In the genomic region with DNA sequence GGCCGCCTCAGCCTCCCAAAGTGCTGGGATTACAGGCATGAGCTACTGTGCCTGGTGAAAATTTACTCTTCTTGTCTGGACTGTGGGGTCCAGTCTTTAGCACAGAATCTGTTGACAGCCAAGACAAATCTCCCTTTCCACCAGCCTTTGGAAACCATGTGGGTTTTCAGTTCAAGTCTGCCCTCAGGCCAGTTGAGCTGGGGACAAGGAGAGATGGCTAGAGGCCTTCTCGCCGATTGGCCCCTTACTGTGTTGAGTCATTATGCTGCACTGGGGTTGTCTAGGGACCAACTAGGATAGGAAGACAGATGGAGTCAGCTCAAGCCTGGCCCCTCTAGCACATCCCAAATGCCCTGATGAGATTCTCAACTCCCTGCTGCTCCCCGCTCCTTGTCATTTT, we compare ENCODE assay signal across 16 cellular contexts. TPM values are rescaled to one million over a fixed set of nuclear protein-coding genes. Genes with fewer than 3 reads are reported as not detected.
DNase-seq lines count a peak whose midpoint lies in the region; ATAC-seq and TF ChIP-seq lines count a peak whose summit lies in the region.
"Had no signal": no experiment of that assay in that cellular context is flagged by ENCODE, and none has a peak within 500 bp of the region (broad histone marks: within the 10 kb centered on the region; RNA-seq: fewer than 3 reads in every experiment).

No MANE protein-coding gene starts in this region.

- intact Hi-C loops in natural killer cell (cut with micrococcal nuclease): no loop called here

- POLR2A ChIA-PET in WTC11 (lab: Charles Lee): no interaction called here

- H3K27ac Mint-ChIP-seq in WTC11 (no peak overlapping the region), natural killer cell (no peak overlapping the region)
- H3K27ac Mint-ChIP-seq: CD14-positive monocyte; CD8-positive, alpha-beta T cell; H9 had no signal

- DNase-seq in EH (ENCODE audit: low read depth): peak; percentile 43
- peak; percentile 34 for DNase-seq in ELR (ENCODE audit: low read depth)
- DNase-seq in WTC11 (ENCODE audit: low spot score): no peak
- peak; percentile 57 for DNase-seq in mesenteric fat pad (ENCODE audit: low spot score)
- DNase-seq in inferior parietal cortex (ENCODE audit: extremely low spot score): no peak
- no peak for DNase-seq in HT-29 (ENCODE audit: low spot score)
- no peak for DNase-seq in natural killer cell
- DNase-seq: CD8-positive, alpha-beta T cell; COR-L47; DMS153; DMS79 treated with DMSO at 0.1 percent for 48 hours; GDM1; GOT3; H9; IMR-90 had no signal

- no peaks in the 10 kb centered on the region; the same call in 1 of the 2 replicates for H3K27me3 Mint-ChIP-seq in WTC11 (ENCODE audit: low read depth)
- H3K27me3 Mint-ChIP-seq in natural killer cell (ENCODE audit: low read depth in 2 of 2): peaks cover 0 to 7% of the 10 kb centered on the region in 2 donors

- CTCF ChIA-PET in WTC11 (lab: Charles Lee): interaction anchor here (0.6 to 1.9 kb wide), 4 partner anchors 19 to 148 kb away, joined by 3 to 4 read pairs (median 4); no protein-coding TSS in a partner anchor

- ATAC-seq in WTC11 (0 out of 2 replicates have a peak, but pooled peaks have one; percentile 30), natural killer cell (no peak)
- ATAC-seq: CD8-positive, alpha-beta T cell had no signal

- H3K4me3 Mint-ChIP-seq in WTC11 (no peak overlapping the region), natural killer cell (no peak overlapping the region)
- H3K4me3 Mint-ChIP-seq: CD14-positive monocyte; CD8-positive, alpha-beta T cell; H9 had no signal

- H3K9me3 Mint-ChIP-seq in WTC11 (no peaks in the 10 kb centered on the region), natural killer cell (no peaks in the 10 kb centered on the region)
- H3K9me3 Mint-ChIP-seq: CD14-positive monocyte; CD8-positive, alpha-beta T cell; H9 had no signal

- H3K36me3 Mint-ChIP-seq in WTC11: no peaks in the 10 kb centered on the region
- no peaks in the 10 kb centered on the region for H3K36me3 Mint-ChIP-seq in natural killer cell
- H3K36me3 Mint-ChIP-seq: CD14-positive monocyte; CD8-positive, alpha-beta T cell had no signal

- H3K4me1 Mint-ChIP-seq in WTC11: no peaks in the 10 kb centered on the region
- no peaks in the 10 kb centered on the region for H3K4me1 Mint-ChIP-seq in natural killer cell

- no peak for TF ChIP-seq CTCF in WTC11 (IDR thresholded peaks at IDR 0.05)
- no peak for TF ChIP-seq CTCF in natural killer cell (IDR thresholded peaks at IDR 0.05)

TF ChIP-seq in WTC11, 78 proteins besides CTCF, POLR2A, EP300 and RAD21:
- no peak for TF ChIP-seq NFYB (CRISPR knock-in tag; conservative IDR thresholded peaks at IDR 0.05; ENCODE audit: low read depth)
- TF ChIP-seq SP1 (CRISPR knock-in tag; conservative IDR thresholded peaks at IDR 0.05): no peak
- no peak for TF ChIP-seq CREM (CRISPR knock-in tag; IDR thresholded peaks at IDR 0.05)
- no peak for TF ChIP-seq ZNF671 (CRISPR knock-in tag; IDR thresholded peaks at IDR 0.05)
- no peak for TF ChIP-seq E2F1 (CRISPR knock-in tag; IDR thresholded peaks at IDR 0.05)
- no peak for TF ChIP-seq ELF4 (CRISPR knock-in tag; IDR thresholded peaks at IDR 0.05; ENCODE audit: low read depth)
- no peak for TF ChIP-seq SMAD3 (CRISPR knock-in tag; IDR thresholded peaks at IDR 0.05; ENCODE audit: borderline replicate concordance)
- TF ChIP-seq ETV6 (CRISPR knock-in tag; IDR thresholded peaks at IDR 0.05): no peak
- TF ChIP-seq, protein P1, sequence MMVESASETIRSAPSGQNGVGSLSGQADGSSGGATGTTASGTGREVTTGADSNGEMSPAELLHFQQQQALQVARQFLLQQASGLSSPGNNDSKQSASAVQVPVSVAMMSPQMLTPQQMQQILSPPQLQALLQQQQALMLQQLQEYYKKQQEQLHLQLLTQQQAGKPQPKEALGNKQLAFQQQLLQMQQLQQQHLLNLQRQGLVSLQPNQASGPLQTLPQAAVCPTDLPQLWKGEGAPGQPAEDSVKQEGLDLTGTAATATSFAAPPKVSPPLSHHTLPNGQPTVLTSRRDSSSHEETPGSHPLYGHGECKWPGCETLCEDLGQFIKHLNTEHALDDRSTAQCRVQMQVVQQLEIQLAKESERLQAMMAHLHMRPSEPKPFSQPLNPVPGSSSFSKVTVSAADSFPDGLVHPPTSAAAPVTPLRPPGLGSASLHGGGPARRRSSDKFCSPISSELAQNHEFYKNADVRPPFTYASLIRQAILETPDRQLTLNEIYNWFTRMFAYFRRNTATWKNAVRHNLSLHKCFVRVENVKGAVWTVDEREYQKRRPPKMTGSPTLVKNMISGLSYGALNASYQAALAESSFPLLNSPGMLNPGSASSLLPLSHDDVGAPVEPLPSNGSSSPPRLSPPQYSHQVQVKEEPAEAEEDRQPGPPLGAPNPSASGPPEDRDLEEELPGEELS (CRISPR knock-in tag; IDR thresholded peaks at IDR 0.05): no peak
- TF ChIP-seq E2F5 (CRISPR knock-in tag; IDR thresholded peaks at IDR 0.05): no peak
- TF ChIP-seq, protein P2, sequence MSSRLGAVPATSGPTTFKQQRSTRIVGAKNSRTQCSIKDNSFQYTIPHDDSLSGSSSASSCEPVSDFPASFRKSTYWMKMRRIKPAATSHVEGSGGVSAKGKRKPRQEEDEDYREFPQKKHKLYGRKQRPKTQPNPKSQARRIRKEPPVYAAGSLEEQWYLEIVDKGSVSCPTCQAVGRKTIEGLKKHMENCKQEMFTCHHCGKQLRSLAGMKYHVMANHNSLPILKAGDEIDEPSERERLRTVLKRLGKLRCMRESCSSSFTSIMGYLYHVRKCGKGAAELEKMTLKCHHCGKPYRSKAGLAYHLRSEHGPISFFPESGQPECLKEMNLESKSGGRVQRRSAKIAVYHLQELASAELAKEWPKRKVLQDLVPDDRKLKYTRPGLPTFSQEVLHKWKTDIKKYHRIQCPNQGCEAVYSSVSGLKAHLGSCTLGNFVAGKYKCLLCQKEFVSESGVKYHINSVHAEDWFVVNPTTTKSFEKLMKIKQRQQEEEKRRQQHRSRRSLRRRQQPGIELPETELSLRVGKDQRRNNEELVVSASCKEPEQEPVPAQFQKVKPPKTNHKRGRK (CRISPR knock-in tag; IDR thresholded peaks at IDR 0.05; ENCODE audit: borderline replicate concordance): no peak
- TF ChIP-seq ATF1 (CRISPR knock-in tag; IDR thresholded peaks at IDR 0.05): no peak

RNA-seq across cellular contexts. Expression of gene NKAIN1, which starts 8.6 kb away (rescaled TPM):
- 34.0 to 36.8 TPM (median 35.3 TPM) in 3 replicates for total RNA-seq in WTC11 (2021)
- not detected for total RNA-seq in mesenteric fat pad
- not detected in 2 replicates for total RNA-seq in HT-29 (2014; rRNA removed; shearing (Covaris generic))
- not detected for total RNA-seq in natural killer cell
- total RNA-seq: CD8-positive, alpha-beta T cell had no signal

RNA-seq across cellular contexts. Expression of gene SNRNP40, which starts 48.3 kb away (rescaled TPM):
- total RNA-seq in WTC11 (2021) (102 to 103 TPM (median 103 TPM) in 3 replicates), mesenteric fat pad (37.6 TPM), natural killer cell (10 to 100 TPM; 57.9 to 71.2 (median 60.3) TPM)
- total RNA-seq in HT-29 (2014; rRNA removed; shearing (Covaris generic)): 221 and 257 TPM in 2 replicates

RNA-seq across cellular contexts. Expression of gene ZCCHC17, which starts 48.6 kb away (rescaled TPM):
- 40.6 to 42.0 TPM (median 40.7 TPM) in 3 replicates for total RNA-seq in WTC11 (2021)
- 20.5 TPM for total RNA-seq in mesenteric fat pad
- total RNA-seq in HT-29 (2014; rRNA removed; shearing (Covaris generic)): 15.9 and 17.7 TPM in 2 replicates
- 10 to 100 TPM; 24.1 to 31.1 (median 27.8) TPM for total RNA-seq in natural killer cell

Comparison
In these comparisons a context has a peak if more than half of its experiments do, and no peak if none do; other contexts are left out.
1. DNase-seq: peak in EH (single experiment), ELR (single experiment) and mesenteric fat pad (single experiment); none in WTC11 (single experiment), inferior parietal cortex (single experiment), HT-29 (single experiment) and natural killer cell (single experiment).
2. RNA of gene NKAIN1, which starts 8.6 kb away (total RNA-seq): 34.0 to 36.8 TPM in WTC11; not detected in mesenteric fat pad (single experiment), not detected in HT-29 and not detected in natural killer cell; every median in the first group is over 10 times any median in the second.